In genomic region chr2:42382144-42382543, GRCh38 we compare ENCODE assay signal across 27 cellular contexts.
"Had no signal": no experiment of that assay in that cellular context is flagged by ENCODE, and none has a peak within 500 bp of the region (broad histone marks: within the 10 kb centered on the region; RNA-seq: fewer than 3 reads in every experiment).

No MANE protein-coding gene starts in this region.

- H3K79me2 ChIP-seq: parathyroid adenoma had no signal

- DNase-seq: naive thymus-derived CD4-positive, alpha-beta T cell; natural killer cell; nucleus accumbens; ovary; posterior cingulate gyrus; psoas muscle; right cardiac atrium; right lobe of liver; sigmoid colon; small intestine; spleen; stimulated activated CD4-positive, alpha-beta T cell treated with anti-CD3 and anti-CD28 coated beads, Interleukin-12 subunit alpha, Interleukin-12 subunit beta, amount 100 ng/mL, for 4 hours; stimulated activated CD4-positive, alpha-beta T cell treated with anti-CD3 and anti-CD28 coated beads, Interleukin-1b, Interleukin-23, amount 100 ng/mL, for 48 hours; stimulated activated CD4-positive, alpha-beta T cell treated with anti-CD3 and anti-CD28 coated beads, Interleukin-4, amount 100 ng/mL, for 1 hour; stimulated activated CD4-positive, alpha-beta T cell treated with anti-CD3 and anti-CD28 coated beads, Interleukin-4, amount 100 ng/mL, for 4 hours; stimulated activated CD8-positive, alpha-beta memory T cell treated with anti-CD3 and anti-CD28 coated beads, Interleukin-4, amount 100 ng/mL, for 48 hours; stimulated activated naive B cell treated with anti-CD40 and anti-IgM and Interleukin-4, amounts not matched to agents 10 μg/mL and 1 μg/mL and 100 μg/mL, for 72 hours; stimulated activated naive CD4-positive, alpha-beta T cell treated with Interleukin-2 at 50 U/mL for 16 hours; stomach; thyroid gland; trophoblast cell; upper lobe of right lung; uterus had no signal

- H3K9ac ChIP-seq: parathyroid adenoma had no signal

- H2AFZ ChIP-seq: parathyroid adenoma had no signal

- H3K9me3 ChIP-seq: neutrophil, ovary, psoas muscle, right lobe of liver, sigmoid colon, spleen, stomach, thoracic aorta, thyroid gland, tibial nerve, upper lobe of right lung, uterus had no signal

- H3K4me3 ChIP-seq: ovary, psoas muscle, right lobe of liver, sigmoid colon, spleen, stomach, thoracic aorta, thyroid gland, tibial nerve, upper lobe of right lung, uterus had no signal

- ATAC-seq: naive thymus-derived CD4-positive, alpha-beta T cell; natural killer cell; psoas muscle; right cardiac atrium; right lobe of liver; stimulated activated naive B cell treated with anti-CD40 and anti-IgM and Interleukin-4, amounts not matched to agents 10 μg/mL and 1 μg/mL and 100 μg/mL, for 72 hours; upper lobe of right lung had no signal

- H3K36me3 ChIP-seq: neutrophil, ovary, right lobe of liver, sigmoid colon, spleen, stomach, thoracic aorta, thyroid gland, tibial nerve, upper lobe of right lung, uterus had no signal

- H3K27ac ChIP-seq: neutrophil, ovary, parathyroid adenoma, psoas muscle, right lobe of liver, sigmoid colon, spleen, stomach, thoracic aorta, thyroid gland, tibial nerve, upper lobe of right lung, uterus had no signal

- H3K27me3 ChIP-seq: ovary, right lobe of liver, sigmoid colon, spleen, stomach, thyroid gland, tibial nerve, upper lobe of right lung, uterus had no signal

- H3K4me1 ChIP-seq: parathyroid adenoma, psoas muscle, right lobe of liver, sigmoid colon, spleen, stomach, thyroid gland, tibial nerve, upper lobe of right lung, uterus had no signal
